Comparison of ENCODE assay signal across 16 cellular contexts in the genomic region with DNA sequence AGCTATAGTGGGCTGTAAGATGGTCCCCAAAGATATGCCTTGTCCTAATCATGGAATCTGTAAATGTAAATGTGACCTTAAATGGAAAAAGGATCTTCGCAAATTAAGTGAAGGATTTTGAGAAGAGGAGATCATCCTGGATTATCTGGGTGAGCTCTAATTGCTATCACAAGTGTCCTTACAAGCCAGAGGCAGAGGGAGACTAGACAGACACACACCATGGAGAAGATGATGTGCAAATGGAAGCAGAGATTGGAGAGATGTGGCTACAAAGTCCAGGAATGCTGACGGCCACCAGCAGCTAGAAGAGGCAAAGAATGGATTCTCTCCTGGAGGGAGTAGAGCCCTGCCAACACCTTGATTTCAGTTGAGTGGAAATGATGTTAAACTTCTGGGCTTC.
A peak's percentile ranks its signal among the peaks of the same experiment; 100 is the strongest.
DNase-seq lines count a peak whose midpoint lies in the region; ATAC-seq and TF ChIP-seq lines count a peak whose summit lies in the region.
"Had no signal": no experiment of that assay in that cellular context is flagged by ENCODE, and none has a peak within 500 bp of the region (broad histone marks: within the 10 kb centered on the region; RNA-seq: fewer than 3 reads in every experiment).

No MANE protein-coding gene starts in this region.

- H3K9ac ChIP-seq in trophoblast cell (ENCODE audit: low read length): no peak overlapping the region
- H3K9ac ChIP-seq: BLaER1, GM23248 had no signal

- H3K23ac ChIP-seq in trophoblast cell (ENCODE audit: low read length): no peak overlapping the region

- peak; percentile 22 to 53 for DNase-seq in NCI-H524 (lab: John Stamatoyannopoulos, UW)
- peak; percentile 67 for DNase-seq in NCI-H82 treated with DMSO at 0.1 percent for 48 hours (lab: John Stamatoyannopoulos, UW; ENCODE audit: unreplicated experiment)
- DNase-seq in trophoblast cell: no peak
- DNase-seq in activated CD4-positive, alpha-beta T cell treated with anti-CD3 and anti-CD28 coated beads, Interleukin-2, amount 50 U/mL, for 4 hours: no peak
- DNase-seq in CD8-positive, alpha-beta T cell: no peak
- DNase-seq: CD4-positive, CD25-positive, alpha-beta regulatory T cell; CD8-positive, alpha-beta memory T cell; DMS153; DND-41; GM23248; H7; HCEC 1CT had no signal

- no peak overlapping the region for H3K27ac ChIP-seq in trophoblast cell (ENCODE audit: low read depth, low read length)
- no peak overlapping the region for H3K27ac ChIP-seq in CD8-positive, alpha-beta T cell (ENCODE audit: low read depth, low read length)
- H3K27ac ChIP-seq: BLaER1, C4-2B, GM23248 had no signal

- H3K4me3 Mint-ChIP-seq in CD8-positive, alpha-beta T cell: no peak overlapping the region
- H3K4me3 Mint-ChIP-seq: B cell; CD4-positive, CD25-positive, alpha-beta regulatory T cell; CD8-positive, alpha-beta memory T cell had no signal

- no peak overlapping the region for H4K91ac ChIP-seq in trophoblast cell (ENCODE audit: low read depth, low read length)

- H3K27ac Mint-ChIP-seq in CD8-positive, alpha-beta T cell: no peak overlapping the region
- H3K27ac Mint-ChIP-seq: B cell; CD4-positive, CD25-positive, alpha-beta regulatory T cell; CD8-positive, alpha-beta memory T cell had no signal

- H2BK120ac ChIP-seq in trophoblast cell (ENCODE audit: insufficient read depth, low read length, poor library complexity): no peak overlapping the region

- no peak overlapping the region for H3K4me3 ChIP-seq in trophoblast cell (ENCODE audit: low read depth, low read length)
- H3K4me3 ChIP-seq in CD8-positive, alpha-beta T cell (ENCODE audit: low read depth, low read length): no peak overlapping the region
- H3K4me3 ChIP-seq: BLaER1, GM23248 had no signal

- H3K14ac ChIP-seq in trophoblast cell (ENCODE audit: low read length): no peak overlapping the region

- no peaks in the 10 kb centered on the region for H3K9me3 Mint-ChIP-seq in CD8-positive, alpha-beta T cell
- H3K9me3 Mint-ChIP-seq: CD8-positive, alpha-beta memory T cell had no signal

- TF ChIP-seq CTCF in CD8-positive, alpha-beta T cell (IDR thresholded peaks at IDR 0.05): no peak

- intact Hi-C loops in CD8-positive, alpha-beta T cell (cut with DNase I, micrococcal nuclease): no loop called here

- WGBS in trophoblast cell (ENCODE audit: extremely low coverage, insufficient coverage, insufficient read length): no CpG with 5 or more reads among the region's 2 CpGs

- H2AK5ac ChIP-seq in trophoblast cell (ENCODE audit: low read length): peak overlapping the region; percentile 49

- H3K4me2 ChIP-seq in trophoblast cell (ENCODE audit: low read length): no peak overlapping the region
- H3K4me2 ChIP-seq: BLaER1 had no signal

- H2AFZ ChIP-seq in trophoblast cell (ENCODE audit: insufficient read depth, low read length, poor library complexity): no peak overlapping the region
- H2AFZ ChIP-seq: GM23248 had no signal

- no peaks in the 10 kb centered on the region for H3K79me2 ChIP-seq in trophoblast cell (ENCODE audit: control insufficient read depth, insufficient read depth, low read length, poor library complexity)

- no peak overlapping the region for H3K18ac ChIP-seq in trophoblast cell (ENCODE audit: low read length)

- no peak for ATAC-seq in CD8-positive, alpha-beta T cell
- no peak for ATAC-seq in GM19324 (IDR thresholded peaks at IDR 0.05; ENCODE audit: low FRiP score, unreplicated experiment)

- no peaks in the 10 kb centered on the region for H3K36me3 Mint-ChIP-seq in CD8-positive, alpha-beta T cell
- H3K36me3 Mint-ChIP-seq: CD4-positive, CD25-positive, alpha-beta regulatory T cell; CD8-positive, alpha-beta memory T cell had no signal

- no peak overlapping the region for H4K12ac ChIP-seq in trophoblast cell (ENCODE audit: low read depth, low read length)

- H3K27me3 Mint-ChIP-seq in CD8-positive, alpha-beta T cell (ENCODE audit: low read depth): peaks cover 11% of the 10 kb centered on the region

- CTCF ChIA-PET in CD8-positive, alpha-beta T cell (lab: Charles Lee): interaction anchor here (1.6 kb wide), 1 partner anchor 12 kb away, joined by 5 read pairs; no protein-coding TSS in a partner anchor

- H3K27me3 ChIP-seq in trophoblast cell (ENCODE audit: insufficient read depth, low read length): no peaks in the 10 kb centered on the region
- H3K27me3 ChIP-seq in CD8-positive, alpha-beta T cell (ENCODE audit: insufficient read depth, low read length): no peaks in the 10 kb centered on the region
- H3K27me3 ChIP-seq: BLaER1 had no signal

- H4K8ac ChIP-seq in trophoblast cell (ENCODE audit: low read depth, low read length): no peak overlapping the region

- H3K9me3 ChIP-seq in trophoblast cell (ENCODE audit: insufficient read depth, low read depth, low read length): no peaks in the 10 kb centered on the region
- no peaks in the 10 kb centered on the region for H3K9me3 ChIP-seq in CD8-positive, alpha-beta T cell (ENCODE audit: low read length)
- H3K9me3 ChIP-seq: BLaER1 had no signal

- H3K36me3 ChIP-seq in trophoblast cell (ENCODE audit: control insufficient read depth in 1 of 2, insufficient read depth in 2 of 2, low read length in 2 of 2): no peaks in the 10 kb centered on the region
- no peaks in the 10 kb centered on the region for H3K36me3 ChIP-seq in CD8-positive, alpha-beta T cell (ENCODE audit: insufficient read depth, low read length)
- H3K36me3 ChIP-seq: BLaER1 had no signal

- peaks cover 6 to 25% of the 10 kb centered on the region in 2 experiments for H3K4me1 ChIP-seq in trophoblast cell (ENCODE audit: control insufficient read depth in 1 of 2, insufficient read depth in 2 of 2, low read length in 2 of 2)
- H3K4me1 ChIP-seq in CD8-positive, alpha-beta T cell (ENCODE audit: insufficient read depth, low read length): no peaks in the 10 kb centered on the region
- H3K4me1 ChIP-seq: BLaER1 had no signal

- H3K4ac ChIP-seq in trophoblast cell (ENCODE audit: low read depth, low read length): no peak overlapping the region

- no peak overlapping the region for H2BK12ac ChIP-seq in trophoblast cell (ENCODE audit: low read length)

- peaks cover 2% of the 10 kb centered on the region for H3K79me1 ChIP-seq in trophoblast cell (ENCODE audit: low read length)

- POLR2A ChIA-PET in CD8-positive, alpha-beta T cell (lab: Charles Lee): no interaction called here

- no peak overlapping the region for H2BK5ac ChIP-seq in trophoblast cell (ENCODE audit: low read depth, low read length, poor library complexity)

- H3K4me1 Mint-ChIP-seq in CD8-positive, alpha-beta T cell (ENCODE audit: low read depth): no peaks in the 10 kb centered on the region
- H3K4me1 Mint-ChIP-seq: B cell; CD4-positive, CD25-positive, alpha-beta regulatory T cell; CD8-positive, alpha-beta memory T cell had no signal

Comparison
In these comparisons a context has a peak if more than half of its experiments do, and no peak if none do; other contexts are left out.
1. DNase-seq: peak in NCI-H524 (2 of 2) and NCI-H82 treated with DMSO at 0.1 percent for 48 hours (single experiment); none in trophoblast cell (0 of 2), activated CD4-positive, alpha-beta T cell treated with anti-CD3 and anti-CD28 coated beads, Interleukin-2, amount 50 U/mL, for 4 hours (0 of 2) and CD8-positive, alpha-beta T cell (0 of 7).